In genomic region chr9:130341128-130341527, GRCh38 we compare ENCODE assay signal across 8 cellular contexts.
"Had no signal": no experiment of that assay in that cellular context is flagged by ENCODE, and none has a peak within 500 bp of the region (broad histone marks: within the 10 kb centered on the region; RNA-seq: fewer than 3 reads in every experiment).

No MANE protein-coding gene starts in this region.

- H3K27ac ChIP-seq: HL-60, KMS-11 had no signal

- H3K9ac ChIP-seq: KMS-11 had no signal

- H3K9me3 Mint-ChIP-seq: GM23338, H9, IgD-negative memory B cell had no signal

- H2AFZ ChIP-seq: GM23338 had no signal

- H3K36me3 Mint-ChIP-seq: IgD-negative memory B cell had no signal

- ATAC-seq: GM23338, HepG2 had no signal

- H3K4me3 Mint-ChIP-seq: GM23338, H9, IgD-negative memory B cell had no signal

- H3K4me3 ChIP-seq: GM23338 had no signal

- H3K4me2 ChIP-seq: GM23338, KMS-11 had no signal

- DNase-seq: H9, HCEC 1CT, KBM-7 had no signal

- H3K4me1 Mint-ChIP-seq: IgD-negative memory B cell had no signal

- H3K27ac Mint-ChIP-seq: GM23338, H9, IgD-negative memory B cell had no signal
